Comparison of ENCODE assay signal across 8 cellular contexts in genomic region chr7:44980393-44981034, GRCh38. TPM values are rescaled to one million over a fixed set of nuclear protein-coding genes. Genes with fewer than 3 reads are reported as not detected.
DNase-seq lines count a peak whose midpoint lies in the region; ATAC-seq and TF ChIP-seq lines count a peak whose summit lies in the region.

No MANE protein-coding gene starts in this region.

- H3K27ac ChIP-seq in CD4-positive, alpha-beta T cell (ENCODE audit: low read depth, low read length): peak overlapping the region; percentile 90
- H3K27ac ChIP-seq in HL-60 (replicated peaks): peak overlapping the region; percentile 92

- POLR2A ChIA-PET in CD4-positive, alpha-beta T cell (lab: Charles Lee): interaction anchor here (6.4 to 16.1 kb wide), 2 partner anchors 21 to 51 kb away, joined by 104 to 321 read pairs; partner anchors contain the start of gene CCM2
- POLR2A ChIA-PET in activated CD8-positive, alpha-beta T cell treated with anti-CD3 and anti-CD28 coated beads, Interleukin-2, amount 10 ng/mL, durations not matched to agents 7 days and 5 days (lab: Charles Lee): interaction anchor here (0.9 to 13.9 kb wide), 10 partner anchors 7 to 398 kb away, joined by 4 to 234 read pairs (median 8); partner anchors contain the start of genes CCM2, PURB and TBRG4

- H3K4me3 Mint-ChIP-seq in CD4-positive, alpha-beta T cell: peak overlapping the region; percentile 79
- peak overlapping the region; percentile 95 for H3K4me3 Mint-ChIP-seq in activated CD8-positive, alpha-beta T cell treated with anti-CD3 and anti-CD28 coated beads, Interleukin-2, amount 10 ng/mL, durations not matched to agents 7 days and 5 days

- H3K27me3 ChIP-seq in CD4-positive, alpha-beta T cell (ENCODE audit: control insufficient read depth, insufficient read depth, low read length): no peaks in the 10 kb centered on the region
- H3K27me3 ChIP-seq in HL-60 (ENCODE audit: insufficient read depth, poor library complexity, severe bottlenecking): no peaks in the 10 kb centered on the region

- no peak for TF ChIP-seq CTCF in CD4-positive, alpha-beta T cell (IDR thresholded peaks at IDR 0.05)
- no peak for TF ChIP-seq CTCF in HL-60 (IDR thresholded peaks at IDR 0.05; ENCODE audit: insufficient read depth, low read length)

- H3K9me3 Mint-ChIP-seq in CD4-positive, alpha-beta T cell: no peaks in the 10 kb centered on the region
- no peaks in the 10 kb centered on the region for H3K9me3 Mint-ChIP-seq in activated CD8-positive, alpha-beta T cell treated with anti-CD3 and anti-CD28 coated beads, Interleukin-2, amount 10 ng/mL, durations not matched to agents 7 days and 5 days (ENCODE audit: insufficient read depth)

- intact Hi-C loops in CD4-positive, alpha-beta T cell (cut with DNase I, micrococcal nuclease): loop anchor here in 1 of 2 experiments (10.0 kb wide), 1 partner anchor 396 kb away; the partner anchor contains the start of gene TMED4
- intact Hi-C loops in left ventricle myocardium superior (cut with micrococcal nuclease): loop anchor here (10.0 kb wide), 1 partner anchor 134 kb away; the partner anchor contains the start of gene TBRG4

- peak; percentile 19 for ATAC-seq in CD4-positive, alpha-beta T cell (ENCODE audit: poor library complexity)
- ATAC-seq in GM21360 (IDR thresholded peaks at IDR 0.05; ENCODE audit: unreplicated experiment) (peak; percentile 51), left ventricle myocardium superior (peak; percentile 27)
- peak; percentile 11 for ATAC-seq in activated CD8-positive, alpha-beta T cell treated with anti-CD3 and anti-CD28 coated beads, Interleukin-2, amount 10 ng/mL, durations not matched to agents 7 days and 5 days

- H3K9me3 ChIP-seq in CD4-positive, alpha-beta T cell (ENCODE audit: control insufficient read depth, low read length): no peaks in the 10 kb centered on the region

- H3K27ac Mint-ChIP-seq in CD4-positive, alpha-beta T cell: peak overlapping the region; percentile 95
- peak overlapping the region; percentile 98 for H3K27ac Mint-ChIP-seq in activated CD8-positive, alpha-beta T cell treated with anti-CD3 and anti-CD28 coated beads, Interleukin-2, amount 10 ng/mL, durations not matched to agents 7 days and 5 days

- no peaks in the 10 kb centered on the region for H3K27me3 Mint-ChIP-seq in CD4-positive, alpha-beta T cell
- no peaks in the 10 kb centered on the region for H3K27me3 Mint-ChIP-seq in activated CD8-positive, alpha-beta T cell treated with anti-CD3 and anti-CD28 coated beads, Interleukin-2, amount 10 ng/mL, durations not matched to agents 7 days and 5 days (ENCODE audit: low read depth)

- peak in 3 of 10 experiments; percentile 45 to 71 (median 47) for DNase-seq in CD4-positive, alpha-beta T cell
- DNase-seq in HL-60 (ENCODE audit: low read depth in 1 of 2, low spot score in 1 of 2): peak; percentile 63 to 97
- DNase-seq in activated CD8-positive, alpha-beta T cell treated with anti-CD3 and anti-CD28 coated beads, Interleukin-2, amount 10 ng/mL, durations not matched to agents 7 days and 5 days: peak; percentile 76
- DNase-seq in left ventricle myocardium superior: no peak
- DNase-seq in stimulated activated CD8-positive, alpha-beta memory T cell treated with anti-CD3 and anti-CD28 coated beads, Interleukin-7, amount 100 ng/mL, for 48 hours (ENCODE audit: extremely low read depth in 1 of 2, low read depth in 1 of 2): peak; percentile 67 to 92
- DNase-seq in NCI-H510A treated with DMSO at 0.1 percent for 48 hours (lab: John Stamatoyannopoulos, UW): no peak
- no peak for DNase-seq in SHP77 (lab: John Stamatoyannopoulos, UW)

- CTCF ChIA-PET in CD4-positive, alpha-beta T cell (lab: Charles Lee): interaction anchor here (1.4 to 1.7 kb wide), 3 partner anchors 19 to 155 kb away, joined by 4 to 7 read pairs (median 6); partner anchors contain the start of gene CCM2
- CTCF ChIA-PET in activated CD8-positive, alpha-beta T cell treated with anti-CD3 and anti-CD28 coated beads, Interleukin-2, amount 10 ng/mL, durations not matched to agents 7 days and 5 days (lab: Charles Lee): interaction anchor here (0.7 to 4.6 kb wide), 6 partner anchors 8 to 229 kb away, joined by 3 to 42 read pairs (median 6); partner anchors contain the start of gene CCM2

- peaks cover 90% of the 10 kb centered on the region for H3K4me1 Mint-ChIP-seq in CD4-positive, alpha-beta T cell (ENCODE audit: low read depth)
- H3K4me1 Mint-ChIP-seq in activated CD8-positive, alpha-beta T cell treated with anti-CD3 and anti-CD28 coated beads, Interleukin-2, amount 10 ng/mL, durations not matched to agents 7 days and 5 days (ENCODE audit: low read depth): peaks cover 75% of the 10 kb centered on the region

- H3K4me3 ChIP-seq in HL-60 (replicated peaks; ENCODE audit: insufficient read depth, low read length): no peak overlapping the region

- H3K36me3 Mint-ChIP-seq in CD4-positive, alpha-beta T cell (ENCODE audit: low read depth): peaks cover 68% of the 10 kb centered on the region
- peaks cover 86% of the 10 kb centered on the region for H3K36me3 Mint-ChIP-seq in activated CD8-positive, alpha-beta T cell treated with anti-CD3 and anti-CD28 coated beads, Interleukin-2, amount 10 ng/mL, durations not matched to agents 7 days and 5 days (ENCODE audit: low read depth)

RNA-seq across cellular contexts. Expression of gene MYO1G, which starts 1.7 kb away (rescaled TPM):
- 100 to 1,000 TPM; 155 to 157 TPM for total RNA-seq in CD4-positive, alpha-beta T cell
- total RNA-seq in activated CD8-positive, alpha-beta T cell treated with anti-CD3 and anti-CD28 coated beads, Interleukin-2, amount 10 ng/mL, durations not matched to agents 7 days and 5 days: 100 to 1,000 TPM; 435 to 453 TPM
- 1.3 TPM for total RNA-seq in left ventricle myocardium superior

RNA-seq across cellular contexts. Expression of gene CCM2, which starts 19.5 kb away (rescaled TPM):
- 10 to 100 TPM; 48.8 to 52.8 TPM for total RNA-seq in CD4-positive, alpha-beta T cell
- 10 to 100 TPM; 99.6 to 99.9 TPM for total RNA-seq in activated CD8-positive, alpha-beta T cell treated with anti-CD3 and anti-CD28 coated beads, Interleukin-2, amount 10 ng/mL, durations not matched to agents 7 days and 5 days
- 36.7 TPM for total RNA-seq in left ventricle myocardium superior

Comparison
In these comparisons a context has a peak if more than half of its experiments do, and no peak if none do; other contexts are left out.
1. DNase-seq: peak in HL-60 (2 of 2), activated CD8-positive, alpha-beta T cell treated with anti-CD3 and anti-CD28 coated beads, Interleukin-2, amount 10 ng/mL, durations not matched to agents 7 days and 5 days (single experiment) and stimulated activated CD8-positive, alpha-beta memory T cell treated with anti-CD3 and anti-CD28 coated beads, Interleukin-7, amount 100 ng/mL, for 48 hours (2 of 2); none in left ventricle myocardium superior (single experiment), NCI-H510A treated with DMSO at 0.1 percent for 48 hours (single experiment) and SHP77 (0 of 2).
2. RNA of gene MYO1G, which starts 1.7 kb away (total RNA-seq): 435 to 453 TPM in activated CD8-positive, alpha-beta T cell treated with anti-CD3 and anti-CD28 coated beads, Interleukin-2, amount 10 ng/mL, durations not matched to agents 7 days and 5 days and 155 to 157 TPM in CD4-positive, alpha-beta T cell; 1.3 TPM in left ventricle myocardium superior (single experiment); every median in the first group is over 10 times any median in the second.
3. Peak in every context shown above with its lines, with median percentiles within 50 percentile points of each other: ATAC-seq.